ENCODE assay signal across 8 cellular contexts in the genomic region with DNA sequence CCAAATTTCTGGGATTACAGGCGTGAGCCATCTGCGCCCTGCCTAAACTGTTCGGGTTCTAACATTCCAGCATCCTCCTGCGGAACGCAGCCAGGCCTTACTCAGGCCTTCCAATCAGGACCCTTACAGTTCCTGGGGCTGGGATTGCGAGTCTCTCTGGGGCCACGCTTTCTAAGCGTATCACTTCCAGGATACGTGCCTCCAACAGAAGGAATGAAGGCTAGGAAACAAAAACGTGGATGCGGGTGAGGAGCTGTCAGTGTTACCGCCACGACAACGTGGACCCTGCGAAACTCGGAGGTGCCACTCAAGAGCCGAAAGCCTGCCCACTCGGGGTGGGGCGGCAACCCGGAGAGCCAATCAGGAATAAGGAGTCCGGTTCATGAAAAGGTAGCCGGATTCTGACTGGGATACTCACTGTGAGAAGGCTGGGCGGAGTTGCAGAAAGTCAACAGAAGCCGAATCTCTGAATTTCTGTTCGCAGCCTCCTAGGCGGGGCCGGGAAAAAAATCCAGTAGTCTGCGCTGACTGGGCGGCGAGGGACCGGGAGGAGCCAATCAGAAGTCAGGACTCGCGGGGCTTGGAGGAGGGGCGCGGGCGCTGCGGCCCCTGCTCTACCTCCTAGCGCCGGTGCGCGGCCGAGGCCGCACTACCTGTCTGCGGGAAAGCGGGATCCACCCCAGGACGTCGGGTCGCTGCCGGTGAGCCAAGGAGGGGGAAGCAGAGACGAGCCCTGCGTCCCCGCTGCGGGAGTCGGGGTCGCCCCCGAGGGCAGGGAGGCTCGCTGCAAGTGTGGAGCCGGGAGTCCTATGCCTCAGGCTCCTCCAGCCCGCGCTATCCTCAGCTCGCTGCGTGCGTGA. TPM values are rescaled to one million over a fixed set of nuclear protein-coding genes. Genes with fewer than 3 reads are reported as not detected.
A peak's percentile ranks its signal among the peaks of the same experiment; 100 is the strongest.
DNase-seq lines count a peak whose midpoint lies in the region; ATAC-seq and TF ChIP-seq lines count a peak whose summit lies in the region.

Gene HYKK, plus strand, starts transcription at position 607 of the 860 bp plus-strand sequence. CDS start 5,512 bp downstream, outside the sequence.

- ATAC-seq in HG02840 (IDR thresholded peaks at IDR 0.05; ENCODE audit: low FRiP score, unreplicated experiment) (peak; percentile 78), T-cell (replicated peaks in 1 of 4) (peak; percentile 88 to 90 (median 89)), left cardiac atrium (peak; percentile 98)

- H3K9me3 Mint-ChIP-seq in T-cell, result no peaks in the 10 kb centered on the region
- H3K9me3 Mint-ChIP-seq in type B pancreatic cell, result no peaks in the 10 kb centered on the region

- H3K4me1 Mint-ChIP-seq in T-cell (peaks cover 27 to 30% (median 28%) of the 10 kb centered on the region in 3 donors), type B pancreatic cell (ENCODE audit: unreplicated experiment) (peaks cover 5% of the 10 kb centered on the region)

- intact Hi-C loops in left cardiac atrium (cut with DNase I), result no loop called here

- CTCF ChIA-PET in T-cell (lab: Charles Lee), result no interaction called here

- POLR2A ChIA-PET in T-cell (lab: Charles Lee), result interaction anchor here in 1 of 2 donors (0.5 kb wide), 1 partner anchor 177 kb away, joined by 5 read pairs; no protein-coding TSS in a partner anchor

- peak; percentile 9; the same call in 1 of the 2 replicates for TF ChIP-seq CTCF in GM12874 (IDR thresholded peaks at IDR 0.05; ENCODE audit: insufficient read depth, low read depth, low read length)
- TF ChIP-seq CTCF in type B pancreatic cell (conservative IDR thresholded peaks at IDR 0.05), result peak; percentile 59

- peaks cover 0 to 4% of the 10 kb centered on the region in 2 donors for H3K27me3 Mint-ChIP-seq in T-cell
- peaks cover 13% of the 10 kb centered on the region for H3K27me3 Mint-ChIP-seq in type B pancreatic cell

- DNase-seq in NCI-H1436 treated with DMSO at 0.1 percent for 48 hours (lab: John Stamatoyannopoulos, UW) (peak; percentile 93), T-cell (peak; percentile 35 to 76 (median 52)), amniotic epithelial cell (ENCODE audit: low read depth) (peak; percentile 97), left cardiac atrium (peak; percentile 94), pons (ENCODE audit: low spot score) (peak; percentile 89), type B pancreatic cell (ENCODE audit: extremely low spot score, unreplicated experiment) (peak; percentile 95)

- H3K36me3 Mint-ChIP-seq in T-cell, result peaks cover 1% of the 10 kb centered on the region
- peaks cover 2% of the 10 kb centered on the region for H3K36me3 Mint-ChIP-seq in type B pancreatic cell

- peak within 1 kb of the TSS; percentile 83 to 94 (median 84) for H3K4me3 Mint-ChIP-seq in T-cell
- peak within 1 kb of the TSS; percentile 91 for H3K4me3 Mint-ChIP-seq in type B pancreatic cell

- peak within 1 kb of the TSS; percentile 55 to 78 for H3K27ac Mint-ChIP-seq in T-cell
- H3K27ac Mint-ChIP-seq in type B pancreatic cell, result peak within 1 kb of the TSS; percentile 81

RNA-seq across cellular contexts. Expression of gene HYKK, which starts in this region (rescaled TPM):
- total RNA-seq in T-cell (1 to 10 TPM; 1.7 to 4.6 (median 4.0) TPM), left cardiac atrium (1 to 10 TPM; 5.5 to 7.1 TPM), type B pancreatic cell (ENCODE audit: low replicate concordance) (3.3 and 6.8 TPM in 2 replicates)

Comparison
In these comparisons a context has a peak if more than half of its experiments do, and no peak if none do; other contexts are left out.
1. Peak in every context shown above with its lines: DNase-seq and ATAC-seq.